1 cellular context compared by ENCODE assay signal in the genomic region with DNA sequence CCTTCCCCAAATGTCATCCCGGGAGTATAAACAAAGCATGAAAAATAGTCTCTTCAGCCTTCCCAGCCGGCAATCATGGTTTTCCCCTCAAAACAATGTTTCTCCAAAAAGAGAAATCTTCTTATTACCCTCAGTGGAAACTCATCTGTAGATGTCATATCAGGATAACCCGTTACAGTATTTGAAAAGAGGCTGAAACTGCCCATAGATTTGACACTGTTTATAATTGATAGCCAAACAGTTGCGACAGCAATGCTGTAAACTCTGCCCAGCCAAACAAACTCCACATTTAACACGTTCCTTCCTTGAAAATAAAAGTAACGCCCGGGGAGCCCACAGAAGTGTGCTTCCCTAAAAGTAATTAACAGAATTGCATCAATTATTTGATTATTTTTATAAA.
TF ChIP-seq lines count a peak whose summit lies in the region.

No MANE protein-coding gene starts in this region.

TF ChIP-seq in WTC11, 78 proteins besides CTCF, POLR2A, EP300 and RAD21 (continued from another document):
- TF ChIP-seq, protein P1, sequence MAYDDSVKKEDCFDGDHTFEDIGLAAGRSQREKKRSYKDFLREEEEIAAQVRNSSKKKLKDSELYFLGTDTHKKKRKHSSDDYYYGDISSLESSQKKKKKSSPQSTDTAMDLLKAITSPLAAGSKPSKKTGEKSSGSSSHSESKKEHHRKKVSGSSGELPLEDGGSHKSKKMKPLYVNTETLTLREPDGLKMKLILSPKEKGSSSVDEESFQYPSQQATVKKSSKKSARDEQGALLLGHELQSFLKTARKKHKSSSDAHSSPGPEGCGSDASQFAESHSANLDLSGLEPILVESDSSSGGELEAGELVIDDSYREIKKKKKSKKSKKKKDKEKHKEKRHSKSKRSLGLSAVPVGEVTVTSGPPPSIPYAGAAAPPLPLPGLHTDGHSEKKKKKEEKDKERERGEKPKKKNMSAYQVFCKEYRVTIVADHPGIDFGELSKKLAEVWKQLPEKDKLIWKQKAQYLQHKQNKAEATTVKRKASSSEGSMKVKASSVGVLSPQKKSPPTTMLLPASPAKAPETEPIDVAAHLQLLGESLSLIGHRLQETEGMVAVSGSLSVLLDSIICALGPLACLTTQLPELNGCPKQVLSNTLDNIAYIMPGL (CRISPR knock-in tag; IDR thresholded peaks at IDR 0.05), result no peak
